ENCODE assay signal across 13 cellular contexts in genomic region chr9:81083062-81083461, GRCh38.
DNase-seq lines count a peak whose midpoint lies in the region; ATAC-seq and TF ChIP-seq lines count a peak whose summit lies in the region.
"Had no signal": no experiment of that assay in that cellular context is flagged by ENCODE, and none has a peak within 500 bp of the region (broad histone marks: within the 10 kb centered on the region; RNA-seq: fewer than 3 reads in every experiment).

No MANE protein-coding gene starts in this region.

- no TSS peak for BruUV-seq in PC-9 (replicated peaks; lab: Mats Ljungman, UMichigan)

- no peak for DNase-seq in GM12864 (ENCODE audit: low read depth)
- no peak for DNase-seq in PC-9
- peak; percentile 6 for DNase-seq in fibroblast of mammary gland (ENCODE audit: low read depth)
- no peak for DNase-seq in progenitor cell of endocrine pancreas (ENCODE audit: low spot score, unreplicated experiment)
- DNase-seq in NCI-H1048 (lab: John Stamatoyannopoulos, UW): no peak
- DNase-seq in amygdala (lab: John Stamatoyannopoulos, UW): no peak
- no peak for DNase-seq in DMS153 treated with DMSO at 0.1 percent for 48 hours (lab: John Stamatoyannopoulos, UW; ENCODE audit: unreplicated experiment)
- DNase-seq: activated CD4-positive, alpha-beta T cell treated with anti-CD3 and anti-CD28 coated beads, Interleukin-2, amount 50 U/mL, for 4 hours; activated naive CD8-positive, alpha-beta T cell treated with anti-CD3 and anti-CD28 coated beads, Interleukin-2, amount 50 U/mL, for 24 hours; heart left ventricle; Karpas-422; nucleus accumbens had no signal

- H3K4me2 ChIP-seq in PC-9: no peak overlapping the region

- no peak for ATAC-seq in HG03039 (IDR thresholded peaks at IDR 0.05; ENCODE audit: unreplicated experiment)
- ATAC-seq: activated naive CD8-positive, alpha-beta T cell treated with anti-CD3 and anti-CD28 coated beads, Interleukin-2, amount 50 U/mL, for 24 hours; heart left ventricle had no signal

- CTCF ChIA-PET in PC-9 (lab: Charles Lee): no interaction called here

- peaks cover 3% of the 10 kb centered on the region for H3K27me3 Mint-ChIP-seq in progenitor cell of endocrine pancreas
- H3K27me3 Mint-ChIP-seq: activated naive CD8-positive, alpha-beta T cell treated with anti-CD3 and anti-CD28 coated beads, Interleukin-2, amount 50 U/mL, for 24 hours had no signal

- H3K9me3 ChIP-seq in PC-9 (ENCODE audit: insufficient read depth, low read depth): no peaks in the 10 kb centered on the region
- H3K9me3 ChIP-seq: heart left ventricle had no signal

- no peak overlapping the region for H3K27ac Mint-ChIP-seq in progenitor cell of endocrine pancreas
- H3K27ac Mint-ChIP-seq: activated naive CD8-positive, alpha-beta T cell treated with anti-CD3 and anti-CD28 coated beads, Interleukin-2, amount 50 U/mL, for 24 hours had no signal

- TF ChIP-seq CTCF in GM12864 (IDR thresholded peaks at IDR 0.05; ENCODE audit: low read depth, low read length, missing control alignments) (peak; percentile 8), PC-9 (conservative IDR thresholded peaks at IDR 0.05) (0 out of 2 replicates have a peak, but pooled peaks have one; percentile 14), fibroblast of mammary gland (conservative IDR thresholded peaks at IDR 0.05; ENCODE audit: control insufficient read depth, insufficient read depth, low read depth, low read length) (peak; percentile 6), progenitor cell of endocrine pancreas (IDR thresholded peaks at IDR 0.05; ENCODE audit: unreplicated experiment) (peak; percentile 45)

- H3K9me3 Mint-ChIP-seq in progenitor cell of endocrine pancreas (ENCODE audit: low read depth): no peaks in the 10 kb centered on the region

- peaks cover 6% of the 10 kb centered on the region for H3K4me1 Mint-ChIP-seq in progenitor cell of endocrine pancreas (ENCODE audit: low read depth)
- H3K4me1 Mint-ChIP-seq: activated naive CD8-positive, alpha-beta T cell treated with anti-CD3 and anti-CD28 coated beads, Interleukin-2, amount 50 U/mL, for 24 hours had no signal

- H3K4me3 ChIP-seq in GM12864 (ENCODE audit: low read depth, low read length): no peak overlapping the region
- H3K4me3 ChIP-seq in PC-9: no peak overlapping the region
- no peak overlapping the region for H3K4me3 ChIP-seq in fibroblast of mammary gland (ENCODE audit: control insufficient read depth, low read depth, low read length)
- H3K4me3 ChIP-seq: heart left ventricle had no signal

- H2AFZ ChIP-seq in PC-9: no peak overlapping the region

- H3K79me2 ChIP-seq in PC-9 (ENCODE audit: low read depth): no peaks in the 10 kb centered on the region

- H3K9me2 ChIP-seq in PC-9 (ENCODE audit: insufficient read depth): no peaks in the 10 kb centered on the region

- no peaks in the 10 kb centered on the region for H3K36me3 Mint-ChIP-seq in progenitor cell of endocrine pancreas (ENCODE audit: insufficient read depth)

- H4K20me1 ChIP-seq in PC-9 (ENCODE audit: insufficient read depth): no peaks in the 10 kb centered on the region

- intact Hi-C loops in PC-9 (cut with micrococcal nuclease; ENCODE audit: unreplicated experiment): no loop called here

- H3K27ac ChIP-seq in PC-9: no peak overlapping the region

- no peaks in the 10 kb centered on the region for H3K36me3 ChIP-seq in PC-9 (ENCODE audit: low read depth)
- H3K36me3 ChIP-seq: heart left ventricle had no signal

- no peaks in the 10 kb centered on the region for H3K27me3 ChIP-seq in PC-9 (ENCODE audit: insufficient read depth, low read depth)
- H3K27me3 ChIP-seq: heart left ventricle had no signal

- POLR2A ChIA-PET in PC-9 (lab: Charles Lee; ENCODE audit: unreplicated experiment): no interaction called here

- no peaks in the 10 kb centered on the region for H3F3A ChIP-seq in PC-9 (ENCODE audit: insufficient read depth, low read depth)

- 0 out of 2 replicates have a peak, but pooled peaks cover 7% of the 10 kb centered on the region for H3K4me1 ChIP-seq in PC-9 (replicated peaks; ENCODE audit: insufficient read depth)

- H3K4me3 Mint-ChIP-seq in progenitor cell of endocrine pancreas (ENCODE audit: low read depth): no peak overlapping the region
- H3K4me3 Mint-ChIP-seq: activated naive CD8-positive, alpha-beta T cell treated with anti-CD3 and anti-CD28 coated beads, Interleukin-2, amount 50 U/mL, for 24 hours had no signal
